In genomic region chr1:156266051-156266450, GRCh38 we compare ENCODE assay signal across 1 cellular context.
TF ChIP-seq lines count a peak whose summit lies in the region.

No MANE protein-coding gene starts in this region.

TF ChIP-seq in HCT116, 20 proteins besides CTCF, POLR2A, EP300 and RAD21 (continued from another document):
- no peak for TF ChIP-seq REST (IDR thresholded peaks at IDR 0.05; ENCODE audit: low read depth)
- TF ChIP-seq FOSL1 (IDR thresholded peaks at IDR 0.05; ENCODE audit: low read depth): no peak
- TF ChIP-seq ZFX (IDR thresholded peaks at IDR 0.05): no peak
- TF ChIP-seq ATF3 (IDR thresholded peaks at IDR 0.05): no peak
- TF ChIP-seq EZH2 (IDR thresholded peaks at IDR 0.05): no peak
- no peak for TF ChIP-seq POLR2AphosphoS5 (IDR thresholded peaks at IDR 0.05; ENCODE audit: low read depth, low read length)
- no peak for TF ChIP-seq MAX (IDR thresholded peaks at IDR 0.05)
